Comparison of ENCODE assay signal across 9 cellular contexts in the genomic region with DNA sequence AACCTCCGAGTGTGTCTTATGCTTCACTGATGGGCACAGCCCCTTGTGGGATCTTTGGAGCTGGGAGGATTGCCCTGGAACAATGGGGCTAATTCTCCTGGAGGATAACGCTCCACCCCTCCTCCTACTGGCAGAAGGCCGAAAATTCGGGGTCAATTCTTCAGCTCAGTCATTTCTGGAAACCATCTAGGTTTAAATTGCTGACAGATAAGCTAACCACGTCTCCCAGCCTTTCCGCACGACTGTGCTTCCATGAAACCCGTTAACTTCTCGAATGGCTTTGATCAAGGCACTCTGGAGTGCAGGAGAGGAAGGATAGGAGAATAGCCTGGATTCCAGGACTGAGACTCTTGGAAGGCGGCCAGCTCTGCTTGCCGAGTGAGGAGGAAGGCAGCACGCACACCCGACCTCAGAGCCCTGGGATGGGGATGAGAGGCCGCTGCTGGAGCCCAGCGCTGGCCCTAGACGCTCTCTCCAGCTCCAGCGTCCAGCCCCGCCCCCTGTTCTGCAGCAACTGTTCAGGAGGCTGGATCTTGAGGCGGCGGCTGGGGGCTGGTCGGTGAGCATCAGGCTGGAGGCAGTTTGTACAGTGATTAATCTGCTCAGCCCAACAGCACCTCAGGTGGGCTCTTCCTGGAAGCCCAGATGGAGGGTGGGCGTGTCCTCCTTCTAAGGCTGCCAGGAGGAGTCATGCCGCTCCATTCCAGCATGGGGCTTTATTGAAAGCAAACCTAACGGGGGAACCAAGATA.
A peak's percentile ranks its signal among the peaks of the same experiment; 100 is the strongest.
DNase-seq lines count a peak whose midpoint lies in the region; TF ChIP-seq lines count a peak whose summit lies in the region.
"Had no signal": no experiment of that assay in that cellular context is flagged by ENCODE, and none has a peak within 500 bp of the region (broad histone marks: within the 10 kb centered on the region; RNA-seq: fewer than 3 reads in every experiment).

No MANE protein-coding gene starts in this region.

- H3K27ac ChIP-seq in HUES6 (ENCODE audit: low read depth, low read length) = no peak overlapping the region; the same call in 1 of the 2 replicates
- peak overlapping the region; percentile 29 for H3K27ac ChIP-seq in angular gyrus (ENCODE audit: low read depth, low read length)
- H3K27ac ChIP-seq in temporal lobe (ENCODE audit: low read depth, low read length) = peak overlapping the region; percentile 59
- no peak overlapping the region for H3K27ac ChIP-seq in RWPE1
- H3K27ac ChIP-seq: epithelial cell of prostate had no signal

- no peaks in the 10 kb centered on the region for H3K4me1 Mint-ChIP-seq in activated CD4-positive, alpha-beta memory T cell treated with anti-CD3 and anti-CD28 coated beads for 36 hours (ENCODE audit: low read depth)

- H3K9me3 ChIP-seq in HUES6 (ENCODE audit: control insufficient read depth, insufficient read depth, low read depth, low read length) = no peaks in the 10 kb centered on the region

- DNase-seq in iPS-NIHi11 (ENCODE audit: low spot score) (peak; percentile 47), ecto neural progenitor cell (ENCODE audit: low spot score) (no peak), RWPE1 (ENCODE audit: low spot score) (no peak), T1000 (lab: John Stamatoyannopoulos, UW) (no peak)
- DNase-seq in activated CD4-positive, alpha-beta memory T cell treated with anti-CD3 and anti-CD28 coated beads for 36 hours = no peak

- H3K4me1 ChIP-seq in HUES6 (ENCODE audit: control insufficient read depth, insufficient read depth, low read length) = peaks cover 36% of the 10 kb centered on the region; the same call in 1 of the 2 replicates

- no peak overlapping the region for H3K4me3 ChIP-seq in HUES6 (ENCODE audit: low read depth, low read length)

- intact Hi-C loops in activated CD4-positive, alpha-beta memory T cell treated with anti-CD3 and anti-CD28 coated beads for 36 hours (cut with micrococcal nuclease) = no loop called here

- H3K36me3 Mint-ChIP-seq in activated CD4-positive, alpha-beta memory T cell treated with anti-CD3 and anti-CD28 coated beads for 36 hours = no peaks in the 10 kb centered on the region

- H3K9ac ChIP-seq in HUES6 (ENCODE audit: low read length) = peak overlapping the region; percentile 34

- CTCF ChIA-PET in activated CD4-positive, alpha-beta memory T cell treated with anti-CD3 and anti-CD28 coated beads for 36 hours (lab: Charles Lee) = no interaction called here
- CTCF ChIA-PET in RWPE1 (lab: Yijun Ruan, JAX) = interaction anchor here (0.8 kb wide), 1 partner anchor 506 kb away, joined by 4 read pairs; no protein-coding TSS in a partner anchor

- no peak for TF ChIP-seq CTCF in RWPE1 (conservative IDR thresholded peaks at IDR 0.05; ENCODE audit: low read depth)

- H3K27me3 Mint-ChIP-seq in activated CD4-positive, alpha-beta memory T cell treated with anti-CD3 and anti-CD28 coated beads for 36 hours = peaks cover 20% of the 10 kb centered on the region

- H3K4me3 Mint-ChIP-seq in activated CD4-positive, alpha-beta memory T cell treated with anti-CD3 and anti-CD28 coated beads for 36 hours = no peak overlapping the region

- POLR2A ChIA-PET in activated CD4-positive, alpha-beta memory T cell treated with anti-CD3 and anti-CD28 coated beads for 36 hours (lab: Charles Lee) = no interaction called here
- POLR2A ChIA-PET in RWPE1 (lab: Yijun Ruan, JAX; ENCODE audit: low non-redundant PET) = no interaction called here

- no peaks in the 10 kb centered on the region for H3K27me3 ChIP-seq in HUES6 (ENCODE audit: control insufficient read depth, insufficient read depth, low read length)

- H3K9me3 Mint-ChIP-seq in activated CD4-positive, alpha-beta memory T cell treated with anti-CD3 and anti-CD28 coated beads for 36 hours = no peaks in the 10 kb centered on the region

- no peaks in the 10 kb centered on the region for H3K36me3 ChIP-seq in HUES6 (ENCODE audit: control insufficient read depth, insufficient read depth, low read length)

- H3K27ac Mint-ChIP-seq in activated CD4-positive, alpha-beta memory T cell treated with anti-CD3 and anti-CD28 coated beads for 36 hours = no peak overlapping the region

Comparison
In these comparisons a context has a peak if more than half of its experiments do, and no peak if none do; other contexts are left out.
1. H3K27ac ChIP-seq: peak in angular gyrus (single experiment) and temporal lobe (single experiment); none in HUES6 (single experiment) and RWPE1 (single experiment).